In genomic region chr22:39240841-39241631, GRCh38 we compare ENCODE assay signal across 8 cellular contexts. TPM values are rescaled to one million over a fixed set of nuclear protein-coding genes. Genes with fewer than 3 reads are reported as not detected.
DNase-seq lines count a peak whose midpoint lies in the region; ATAC-seq and TF ChIP-seq lines count a peak whose summit lies in the region.

No MANE protein-coding gene starts in this region.

- H3K9me3 ChIP-seq in DOHH2 (ENCODE audit: control insufficient read depth, insufficient read depth, low read length) = no peaks in the 10 kb centered on the region
- no peaks in the 10 kb centered on the region for H3K9me3 ChIP-seq in colonic mucosa

- H3F3A ChIP-seq in DOHH2 (ENCODE audit: control insufficient read depth, insufficient read depth) = no peaks in the 10 kb centered on the region

- H3K36me3 ChIP-seq in DOHH2 (ENCODE audit: control insufficient read depth, low read length) (no peaks in the 10 kb centered on the region), colonic mucosa (no peaks in the 10 kb centered on the region)

- H3K4me1 ChIP-seq in DOHH2 (ENCODE audit: control insufficient read depth, low read length) (peaks cover 24% of the 10 kb centered on the region), colonic mucosa (peaks cover 27% of the 10 kb centered on the region)

- H3K27me3 ChIP-seq in DOHH2 (ENCODE audit: control insufficient read depth, low read length) (peaks cover 78% of the 10 kb centered on the region), colonic mucosa (peaks cover 61% of the 10 kb centered on the region)

- no peak for ATAC-seq in GM18511 (IDR thresholded peaks at IDR 0.05; ENCODE audit: unreplicated experiment)
- ATAC-seq in HG03039 (IDR thresholded peaks at IDR 0.05; ENCODE audit: unreplicated experiment) = no peak
- ATAC-seq in HG03432 (IDR thresholded peaks at IDR 0.05; ENCODE audit: unreplicated experiment) = no peak

- intact Hi-C loops in colonic mucosa (cut with DNase I) = loop anchor here (10.0 kb wide), 1 partner anchor 64 kb away; no protein-coding TSS in a partner anchor

- H3K27ac ChIP-seq in DOHH2 (ENCODE audit: low read depth, low read length) = no peak overlapping the region
- no peak overlapping the region for H3K27ac ChIP-seq in colonic mucosa

- DNase-seq in RPMI7951 (ENCODE audit: low read depth) (peak; percentile 24), colonic mucosa (peak; percentile 81), mucosa of gallbladder (ENCODE audit: low spot score) (peak; percentile 73), DMS 273 treated with DMSO at 0.1 percent for 48 hours (lab: John Stamatoyannopoulos, UW) (no peak)

- no peaks in the 10 kb centered on the region for H3K79me2 ChIP-seq in DOHH2 (ENCODE audit: control insufficient read depth, low read length)

- H3K9me2 ChIP-seq in DOHH2 (replicated peaks; ENCODE audit: control insufficient read depth, low read length) = no peaks in the 10 kb centered on the region

- peak overlapping the region; percentile 44 to 50 for H3K9ac ChIP-seq in colonic mucosa (ENCODE audit: low read depth in 2 of 2, low read length in 2 of 2)

- H4K20me1 ChIP-seq in DOHH2 (ENCODE audit: control insufficient read depth, insufficient read depth, low read depth, low read length) = no peaks in the 10 kb centered on the region; the same call in 1 of the 2 replicates

- H3K4me3 ChIP-seq in DOHH2 (ENCODE audit: low read length) (no peak overlapping the region), colonic mucosa (peak overlapping the region; percentile 32)

- peak overlapping the region; percentile 36 for H3K4me2 ChIP-seq in DOHH2 (ENCODE audit: low read length)

- TF ChIP-seq CTCF in DOHH2 (IDR thresholded peaks at IDR 0.05; ENCODE audit: low read depth, low read length, poor library complexity, severe bottlenecking) (no peak), colonic mucosa (IDR thresholded peaks at IDR 0.05) (no peak)

RNA-seq across cellular contexts. Expression of gene PDGFB, which starts 3.7 kb away (rescaled TPM):
- total RNA-seq in RPMI7951 (2014; rRNA removed; shearing (Covaris generic)) = 1.2 and 1.7 TPM in 2 replicates
- total RNA-seq in colonic mucosa (1 to 10 TPM; 1.9 to 5.6 TPM), mucosa of gallbladder (14.6 TPM)
